In the genomic region with DNA sequence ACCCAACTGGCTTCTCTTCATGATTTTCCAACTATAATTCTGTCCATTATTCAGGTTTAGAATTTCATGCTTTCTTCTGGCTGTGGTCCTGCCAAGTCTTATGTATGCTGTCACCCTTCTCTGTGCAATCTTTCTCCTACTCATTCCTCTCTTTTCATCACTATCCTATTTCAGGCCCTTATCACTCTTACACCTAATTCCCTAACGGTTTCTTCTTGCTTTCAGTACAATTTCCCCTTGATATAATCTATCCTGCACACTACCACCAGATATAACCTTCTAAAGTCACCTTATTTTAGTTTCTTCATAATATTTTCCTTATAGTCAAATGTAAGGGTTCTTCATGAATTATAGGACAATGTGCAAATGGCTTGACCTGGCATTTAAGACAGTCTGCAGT, we compare ENCODE assay signal across 19 cellular contexts.
DNase-seq lines count a peak whose midpoint lies in the region; ATAC-seq, FAIRE-seq and TF ChIP-seq lines count a peak whose summit lies in the region.
"Had no signal": no experiment of that assay in that cellular context is flagged by ENCODE, and none has a peak within 500 bp of the region (broad histone marks: within the 10 kb centered on the region; RNA-seq: fewer than 3 reads in every experiment).

No MANE protein-coding gene starts in this region.

- TF ChIP-seq POLR2A in A549 (IDR thresholded peaks at IDR 0.05; ENCODE audit: low read length) = no peak

- CTCF ChIA-PET in A549 (lab: Yijun Ruan, JAX) = interaction anchor here (0.7 to 2.1 kb wide), 2 partner anchors 100 to 128 kb away, joined by 4 to 7 read pairs; no protein-coding TSS in a partner anchor
- CTCF ChIA-PET in CD4-positive, alpha-beta T cell (lab: Charles Lee) = interaction anchor here (1.0 kb wide), 1 partner anchor 15 kb away, joined by 3 read pairs; no protein-coding TSS in a partner anchor

- H3K9me3 ChIP-seq in A549 (no peaks in the 10 kb centered on the region), ascending aorta (no peaks in the 10 kb centered on the region)
- no peaks in the 10 kb centered on the region for H3K9me3 ChIP-seq in CD4-positive, alpha-beta T cell (ENCODE audit: control insufficient read depth, low read length)

- 42% methylated on average over 1 of the region's 1 CpG for WGBS in A549 (ENCODE audit: missing lambda C conversion rate)

- H3K4me3 ChIP-seq in A549 (0 out of 3 replicates have a peak overlapping the region, but pooled peaks have one; percentile 12), ascending aorta (no peak overlapping the region)

- no peak overlapping the region for H3K4me3 Mint-ChIP-seq in T-helper 1 cell treated with Interleukin-12 subunit alpha and Interleukin-12 subunit beta and Interleukin-4 antibody, amounts not matched to agents 30 μg/mL and 1 μg/mL, for 36 hours
- peak overlapping the region; percentile 72 for H3K4me3 Mint-ChIP-seq in activated T-helper 17 cell treated with anti-CD3 and anti-CD28 coated beads, Interleukin-2, amount 50 U/mL, for 72 hours
- no peak overlapping the region for H3K4me3 Mint-ChIP-seq in nephron progenitor cell
- H3K4me3 Mint-ChIP-seq in CD4-positive, alpha-beta T cell = no peak overlapping the region
- H3K4me3 Mint-ChIP-seq: B cell, HFFc6 had no signal

- H3K27me3 ChIP-seq in CD4-positive, alpha-beta T cell (ENCODE audit: control insufficient read depth, insufficient read depth, low read length) = no peaks in the 10 kb centered on the region
- H3K27me3 ChIP-seq in ascending aorta = no peaks in the 10 kb centered on the region

- no peaks in the 10 kb centered on the region for H3K36me3 ChIP-seq in ascending aorta

- FAIRE-seq in A549 (lab: Jason Lieb, UNC) = no peak
- FAIRE-seq: G401.6, H54 had no signal

- H3K27me3 Mint-ChIP-seq in T-helper 1 cell treated with Interleukin-12 subunit alpha and Interleukin-12 subunit beta and Interleukin-4 antibody, amounts not matched to agents 30 μg/mL and 1 μg/mL, for 36 hours (ENCODE audit: low read depth) = no peaks in the 10 kb centered on the region
- H3K27me3 Mint-ChIP-seq in activated T-helper 17 cell treated with anti-CD3 and anti-CD28 coated beads, Interleukin-2, amount 50 U/mL, for 72 hours = no peaks in the 10 kb centered on the region
- H3K27me3 Mint-ChIP-seq in nephron progenitor cell (ENCODE audit: low read depth, poor library complexity) = no peaks in the 10 kb centered on the region
- H3K27me3 Mint-ChIP-seq in CD4-positive, alpha-beta T cell = no peaks in the 10 kb centered on the region
- H3K27me3 Mint-ChIP-seq: B cell had no signal

- peak overlapping the region; percentile 13 for H3K27ac Mint-ChIP-seq in T-helper 1 cell treated with Interleukin-12 subunit alpha and Interleukin-12 subunit beta and Interleukin-4 antibody, amounts not matched to agents 30 μg/mL and 1 μg/mL, for 36 hours
- peak overlapping the region; percentile 91 for H3K27ac Mint-ChIP-seq in activated T-helper 17 cell treated with anti-CD3 and anti-CD28 coated beads, Interleukin-2, amount 50 U/mL, for 72 hours
- H3K27ac Mint-ChIP-seq in nephron progenitor cell = peak overlapping the region; percentile 18
- H3K27ac Mint-ChIP-seq in CD4-positive, alpha-beta T cell = no peak overlapping the region
- H3K27ac Mint-ChIP-seq: B cell, HFFc6 had no signal

- TF ChIP-seq RAD21 in A549 (conservative IDR thresholded peaks at IDR 0.05 in 1 of 2, IDR thresholded peaks at IDR 0.05 in 1 of 2) = no peak

- no peak for TF ChIP-seq EP300 in A549 (IDR thresholded peaks at IDR 0.05)

- H3K27ac ChIP-seq in A549 (peak overlapping the region; percentile 16 to 83; a peak in 5 of 6 replicates), ascending aorta (no peak overlapping the region)
- H3K27ac ChIP-seq in CD4-positive, alpha-beta T cell (ENCODE audit: low read depth, low read length) = no peak overlapping the region
- H3K27ac ChIP-seq: 22Rv1 had no signal

- intact Hi-C loops in CD4-positive, alpha-beta T cell (cut with DNase I, micrococcal nuclease) = loop anchor here in 1 of 2 experiments (2.0 kb wide), 1 partner anchor 14 kb away; no protein-coding TSS in a partner anchor
- intact Hi-C loops in ascending aorta (cut with DNase I) = no loop called here

- H3K4me1 Mint-ChIP-seq in T-helper 1 cell treated with Interleukin-12 subunit alpha and Interleukin-12 subunit beta and Interleukin-4 antibody, amounts not matched to agents 30 μg/mL and 1 μg/mL, for 36 hours (ENCODE audit: low read depth) = peaks cover 45% of the 10 kb centered on the region
- peaks cover 52% of the 10 kb centered on the region for H3K4me1 Mint-ChIP-seq in activated T-helper 17 cell treated with anti-CD3 and anti-CD28 coated beads, Interleukin-2, amount 50 U/mL, for 72 hours
- peaks cover 52% of the 10 kb centered on the region for H3K4me1 Mint-ChIP-seq in nephron progenitor cell
- H3K4me1 Mint-ChIP-seq in CD4-positive, alpha-beta T cell (ENCODE audit: low read depth) = peaks cover 58% of the 10 kb centered on the region
- H3K4me1 Mint-ChIP-seq: B cell had no signal

- peaks cover 69% of the 10 kb centered on the region for H3K36me3 Mint-ChIP-seq in T-helper 1 cell treated with Interleukin-12 subunit alpha and Interleukin-12 subunit beta and Interleukin-4 antibody, amounts not matched to agents 30 μg/mL and 1 μg/mL, for 36 hours (ENCODE audit: low read depth)
- peaks cover 100% of the 10 kb centered on the region for H3K36me3 Mint-ChIP-seq in activated T-helper 17 cell treated with anti-CD3 and anti-CD28 coated beads, Interleukin-2, amount 50 U/mL, for 72 hours (ENCODE audit: low read depth)
- H3K36me3 Mint-ChIP-seq in nephron progenitor cell (ENCODE audit: low read depth) = peaks cover 71% of the 10 kb centered on the region
- peaks cover 99% of the 10 kb centered on the region for H3K36me3 Mint-ChIP-seq in CD4-positive, alpha-beta T cell (ENCODE audit: low read depth)

- POLR2A ChIA-PET in A549 (lab: Yijun Ruan, JAX) = no interaction called here
- POLR2A ChIA-PET in CD4-positive, alpha-beta T cell (lab: Charles Lee) = interaction anchor here (0.6 kb wide), 1 partner anchor 254 kb away, joined by 3 read pairs; no protein-coding TSS in a partner anchor

- ATAC-seq in A549 (peak in 1 of 2 experiments; percentile 3; a peak in 1 of 6 replicates), HG03280 (IDR thresholded peaks at IDR 0.05; ENCODE audit: unreplicated experiment) (no peak)
- no peak for ATAC-seq in activated T-helper 17 cell treated with anti-CD3 and anti-CD28 coated beads, Interleukin-2, amount 50 U/mL, for 72 hours (replicated peaks)
- ATAC-seq in CD4-positive, alpha-beta T cell (ENCODE audit: poor library complexity) = no peak

- no peak for DNase-seq in T-helper 1 cell
- DNase-seq in A549 (ENCODE audit: low read depth in 1 of 2, low spot score in 1 of 2) = no peak
- DNase-seq in nephron progenitor cell = no peak
- DNase-seq in CD4-positive, alpha-beta T cell = no peak
- no peak for DNase-seq in ascending aorta (ENCODE audit: low spot score in 2 of 2)
- DNase-seq: COR-L47, HFFc6, KG1, NCI-H1694 treated with DMSO at 0.1 percent for 48 hours, NCI-H510A, NCI-H774, SHP77 treated with DMSO at 0.1 percent for 48 hours had no signal

- TF ChIP-seq CTCF in A549 (IDR thresholded peaks at IDR 0.05) (no peak), nephron progenitor cell (IDR thresholded peaks at IDR 0.05) (no peak), ascending aorta (IDR thresholded peaks at IDR 0.05) (no peak)
- TF ChIP-seq CTCF in CD4-positive, alpha-beta T cell (IDR thresholded peaks at IDR 0.05) = no peak

- H3K4me2 ChIP-seq in A549 = peak overlapping the region; percentile 71

- peaks cover 11% of the 10 kb centered on the region for H3K9me3 Mint-ChIP-seq in T-helper 1 cell treated with Interleukin-12 subunit alpha and Interleukin-12 subunit beta and Interleukin-4 antibody, amounts not matched to agents 30 μg/mL and 1 μg/mL, for 36 hours
- H3K9me3 Mint-ChIP-seq in activated T-helper 17 cell treated with anti-CD3 and anti-CD28 coated beads, Interleukin-2, amount 50 U/mL, for 72 hours = peaks cover 5% of the 10 kb centered on the region
- H3K9me3 Mint-ChIP-seq in nephron progenitor cell = peaks cover 46% of the 10 kb centered on the region
- H3K9me3 Mint-ChIP-seq in CD4-positive, alpha-beta T cell = peaks cover 10% of the 10 kb centered on the region

- H3K4me1 ChIP-seq in A549 (peaks cover 77% of the 10 kb centered on the region), ascending aorta (no peaks in the 10 kb centered on the region)

TF ChIP-seq in A549, 52 proteins besides CTCF, POLR2A, EP300 and RAD21:
- no peak for TF ChIP-seq PHF8 (IDR thresholded peaks at IDR 0.05; ENCODE audit: borderline replicate concordance, low read depth)
- TF ChIP-seq, protein P1, sequence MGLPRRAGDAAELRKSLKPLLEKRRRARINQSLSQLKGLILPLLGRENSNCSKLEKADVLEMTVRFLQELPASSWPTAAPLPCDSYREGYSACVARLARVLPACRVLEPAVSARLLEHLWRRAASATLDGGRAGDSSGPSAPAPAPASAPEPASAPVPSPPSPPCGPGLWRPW (IDR thresholded peaks at IDR 0.05) = no peak
- TF ChIP-seq HOXA7 (CRISPR knock-in tag; IDR thresholded peaks at IDR 0.05) = 0 out of 2 replicates have a peak, but pooled peaks have one; percentile 22
- 0 out of 2 replicates have a peak, but pooled peaks have one; percentile 9 for TF ChIP-seq POLR2AphosphoS2 (conservative IDR thresholded peaks at IDR 0.05; ENCODE audit: low read length)
- no peak for TF ChIP-seq HEYL (CRISPR knock-in tag; IDR thresholded peaks at IDR 0.05)
- TF ChIP-seq, protein P2, sequence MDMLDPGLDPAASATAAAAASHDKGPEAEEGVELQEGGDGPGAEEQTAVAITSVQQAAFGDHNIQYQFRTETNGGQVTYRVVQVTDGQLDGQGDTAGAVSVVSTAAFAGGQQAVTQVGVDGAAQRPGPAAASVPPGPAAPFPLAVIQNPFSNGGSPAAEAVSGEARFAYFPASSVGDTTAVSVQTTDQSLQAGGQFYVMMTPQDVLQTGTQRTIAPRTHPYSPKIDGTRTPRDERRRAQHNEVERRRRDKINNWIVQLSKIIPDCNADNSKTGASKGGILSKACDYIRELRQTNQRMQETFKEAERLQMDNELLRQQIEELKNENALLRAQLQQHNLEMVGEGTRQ (IDR thresholded peaks at IDR 0.05) = no peak
- TF ChIP-seq CBX8 (IDR thresholded peaks at IDR 0.05) = no peak

Comparison
In these comparisons a context has a peak if more than half of its experiments do, and no peak if none do; other contexts are left out.
1. H3K27ac ChIP-seq: peak in A549 (2 of 2); none in CD4-positive, alpha-beta T cell (single experiment) and ascending aorta (0 of 2).